8 cellular contexts compared by ENCODE assay signal in the genomic region with DNA sequence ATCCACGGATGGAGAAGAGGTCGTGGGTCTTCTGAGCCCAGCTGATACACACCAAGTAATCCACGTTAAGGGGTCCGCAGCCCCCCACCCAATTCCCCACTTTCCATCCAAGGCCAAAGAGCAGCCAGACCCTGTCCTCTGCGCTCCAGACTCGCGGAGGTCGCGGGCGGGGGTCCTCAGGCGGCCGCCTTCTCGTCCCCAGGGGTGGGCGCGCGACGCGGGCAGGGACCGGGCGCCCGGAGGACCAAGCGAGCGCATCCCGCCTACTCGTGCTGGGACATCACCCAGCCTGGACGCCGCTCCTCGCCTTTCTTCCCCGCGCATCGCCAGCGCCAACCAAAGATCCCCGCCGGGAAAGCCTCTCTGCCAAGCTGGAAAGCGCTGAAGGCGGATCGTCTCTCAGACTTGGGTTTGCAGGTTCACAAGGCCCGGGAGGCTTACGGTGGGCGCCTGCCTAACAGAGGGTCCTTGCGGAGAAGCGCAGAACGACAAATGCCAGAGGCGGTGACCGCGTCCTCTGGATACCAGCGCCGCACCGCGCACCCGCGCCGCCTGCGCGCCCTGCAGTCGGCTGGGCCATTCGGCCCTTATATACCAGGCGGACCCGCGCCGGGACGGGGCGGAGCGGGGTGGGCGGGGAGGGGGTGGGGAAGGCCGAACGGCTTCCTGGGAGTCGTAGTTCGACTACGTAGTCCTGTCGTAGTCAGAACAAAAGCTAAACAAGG.
DNase-seq lines count a peak whose midpoint lies in the region; ATAC-seq, FAIRE-seq and TF ChIP-seq lines count a peak whose summit lies in the region.

No MANE protein-coding gene starts in this region.

- H3K4me2 ChIP-seq in neural progenitor cell: peak overlapping the region; percentile 97

- H3K9me3 Mint-ChIP-seq in activated naive CD4-positive, alpha-beta T cell treated with anti-CD3 and anti-CD28 coated beads for 36 hours: no peaks in the 10 kb centered on the region
- no peaks in the 10 kb centered on the region for H3K9me3 Mint-ChIP-seq in neural progenitor cell

- H3K4me1 ChIP-seq in ACC112 (ENCODE audit: control insufficient read depth, insufficient read depth, low read length, unreplicated experiment) (peaks cover 18% of the 10 kb centered on the region), NT2/D1 (ENCODE audit: insufficient read depth, insufficient read length) (peaks cover 3% of the 10 kb centered on the region), neural progenitor cell (peaks cover 3% of the 10 kb centered on the region), suprapubic skin (peaks cover 54% of the 10 kb centered on the region)

- WGBS in suprapubic skin: 1% methylated on average over 15 of the region's 71 CpGs

- peaks cover 5% of the 10 kb centered on the region for H4K20me1 ChIP-seq in neural progenitor cell (ENCODE audit: low read depth)

- peaks cover 47% of the 10 kb centered on the region for H3K27me3 Mint-ChIP-seq in activated naive CD4-positive, alpha-beta T cell treated with anti-CD3 and anti-CD28 coated beads for 36 hours (ENCODE audit: low read depth)
- H3K27me3 Mint-ChIP-seq in neural progenitor cell (ENCODE audit: insufficient read depth, low read depth): peaks cover 17% of the 10 kb centered on the region

- H3K27me3 ChIP-seq in ACC112 (ENCODE audit: insufficient read depth, low read length): no peaks in the 10 kb centered on the region
- H3K27me3 ChIP-seq in NT2/D1 (ENCODE audit: insufficient read depth, insufficient read length): peaks cover 34% of the 10 kb centered on the region
- H3K27me3 ChIP-seq in neural progenitor cell: peaks cover 46% of the 10 kb centered on the region
- H3K27me3 ChIP-seq in suprapubic skin: peaks cover 33% of the 10 kb centered on the region

- H3K36me3 ChIP-seq in ACC112 (ENCODE audit: insufficient read depth, low read length) (no peaks in the 10 kb centered on the region), NT2/D1 (ENCODE audit: insufficient read depth, insufficient read length, low read length) (no peaks in the 10 kb centered on the region), neural progenitor cell (no peaks in the 10 kb centered on the region), suprapubic skin (no peaks in the 10 kb centered on the region)

- no peak overlapping the region for H3K27ac Mint-ChIP-seq in activated naive CD4-positive, alpha-beta T cell treated with anti-CD3 and anti-CD28 coated beads for 36 hours
- no peak overlapping the region for H3K27ac Mint-ChIP-seq in neural progenitor cell

- ATAC-seq in GM18868 (IDR thresholded peaks at IDR 0.05; ENCODE audit: unreplicated experiment): peak; percentile 79
- peak; percentile 75 for ATAC-seq in HG03354 (IDR thresholded peaks at IDR 0.05; ENCODE audit: poor library complexity, severe bottlenecking, unreplicated experiment)

- H3K36me3 Mint-ChIP-seq in activated naive CD4-positive, alpha-beta T cell treated with anti-CD3 and anti-CD28 coated beads for 36 hours (ENCODE audit: low read depth): no peaks in the 10 kb centered on the region
- no peaks in the 10 kb centered on the region for H3K36me3 Mint-ChIP-seq in neural progenitor cell

- DNase-seq in NT2/D1 (ENCODE audit: low read depth, low spot score) (peak; percentile 61), frontal cortex (ENCODE audit: low spot score in 2 of 2) (peak; percentile 83 to 88), neural progenitor cell (ENCODE audit: low spot score) (peak; percentile 93), suprapubic skin (ENCODE audit: low spot score in 2 of 2) (peak in 1 of 2 donors; percentile 70)
- peak; percentile 46 for DNase-seq in activated naive CD4-positive, alpha-beta T cell treated with anti-CD3 and anti-CD28 coated beads for 36 hours

- H3K27ac ChIP-seq in ACC112 (ENCODE audit: low read depth, low read length) (peak overlapping the region; percentile 54; the same call in 1 of the 2 replicates), neural progenitor cell (no peak overlapping the region), suprapubic skin (peak overlapping the region; percentile 82)

- peak; percentile 14 to 72 for TF ChIP-seq POLR2A in suprapubic skin (IDR thresholded peaks at IDR 0.05)

- H3K4me1 Mint-ChIP-seq in activated naive CD4-positive, alpha-beta T cell treated with anti-CD3 and anti-CD28 coated beads for 36 hours (ENCODE audit: low read depth): peaks cover 20% of the 10 kb centered on the region
- H3K4me1 Mint-ChIP-seq in neural progenitor cell: peaks cover 25% of the 10 kb centered on the region

- H2AFZ ChIP-seq in ACC112 (ENCODE audit: low read length, unreplicated experiment) (no peak overlapping the region), neural progenitor cell (replicated peaks) (peak overlapping the region; percentile 95)

- H3K9ac ChIP-seq in NT2/D1 (ENCODE audit: insufficient read length, low read depth): peak overlapping the region; percentile 86
- no peak overlapping the region for H3K9ac ChIP-seq in neural progenitor cell

- peak overlapping the region; percentile 93 for H3K4me3 ChIP-seq in ACC112 (ENCODE audit: low read depth, low read length)
- peak overlapping the region; percentile 73 for H3K4me3 ChIP-seq in NT2/D1 (ENCODE audit: insufficient read length, low read depth)
- H3K4me3 ChIP-seq in neural progenitor cell: peak overlapping the region; percentile 74
- H3K4me3 ChIP-seq in suprapubic skin: peak overlapping the region; percentile 79

- no peak for TF ChIP-seq CTCF in neural progenitor cell (IDR thresholded peaks at IDR 0.05)
- TF ChIP-seq CTCF in suprapubic skin (IDR thresholded peaks at IDR 0.05): no peak

- CTCF ChIA-PET in activated naive CD4-positive, alpha-beta T cell treated with anti-CD3 and anti-CD28 coated beads for 36 hours (lab: Charles Lee): interaction anchor here (0.7 to 1.5 kb wide), 2 partner anchors 135 to 389 kb away, joined by 4 to 8 read pairs; no protein-coding TSS in a partner anchor

- intact Hi-C loops in activated naive CD4-positive, alpha-beta T cell treated with anti-CD3 and anti-CD28 coated beads for 36 hours (cut with micrococcal nuclease): no loop called here

- peaks cover 8% of the 10 kb centered on the region for H3F3A ChIP-seq in neural progenitor cell (ENCODE audit: low read depth)

- TF ChIP-seq EP300 in suprapubic skin (IDR thresholded peaks at IDR 0.05): no peak

- H3K9me3 ChIP-seq in NT2/D1 (ENCODE audit: insufficient read depth, low read length): no peaks in the 10 kb centered on the region
- no peaks in the 10 kb centered on the region for H3K9me3 ChIP-seq in neural progenitor cell (ENCODE audit: low read depth)
- H3K9me3 ChIP-seq in suprapubic skin: no peaks in the 10 kb centered on the region

- H3K79me2 ChIP-seq in ACC112 (ENCODE audit: control insufficient read depth, insufficient read depth, low read length, unreplicated experiment) (peaks cover 45% of the 10 kb centered on the region), neural progenitor cell (ENCODE audit: low read depth) (no peaks in the 10 kb centered on the region)

- no peak for FAIRE-seq in frontal cortex (lab: Jason Lieb, UNC)

- peak overlapping the region; percentile 74 for H3K4me3 Mint-ChIP-seq in activated naive CD4-positive, alpha-beta T cell treated with anti-CD3 and anti-CD28 coated beads for 36 hours
- H3K4me3 Mint-ChIP-seq in neural progenitor cell: peak overlapping the region; percentile 92
